Comparison of ENCODE assay signal across 17 cellular contexts in the genomic region with DNA sequence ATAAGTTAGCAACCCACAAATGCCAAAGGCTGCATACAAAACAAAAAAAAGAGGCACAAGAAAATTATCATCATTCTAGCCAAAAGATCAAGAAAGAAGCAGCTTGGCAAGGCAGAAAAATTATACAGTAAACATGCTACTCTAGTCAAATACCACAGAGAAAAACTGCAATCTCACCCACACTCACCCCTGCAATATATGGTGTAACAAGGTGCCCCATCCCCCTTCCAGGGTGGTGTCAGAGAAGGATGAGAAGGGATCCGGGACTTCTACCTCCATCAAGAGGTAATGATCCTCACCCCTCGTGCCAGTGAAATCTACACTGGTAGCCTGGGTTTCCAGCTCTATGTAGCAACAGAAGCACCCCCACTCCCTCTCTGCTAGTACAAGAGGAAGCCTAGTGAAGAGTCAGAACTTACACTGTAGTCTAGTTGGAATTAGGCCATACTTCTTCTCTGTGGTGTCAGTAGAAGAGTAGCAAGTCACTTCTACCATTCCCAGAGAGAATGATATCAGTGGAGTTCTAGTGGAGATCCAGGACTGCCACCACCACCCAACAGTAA. TPM values are rescaled to one million over a fixed set of nuclear protein-coding genes. Genes with fewer than 3 reads are reported as not detected.
DNase-seq lines count a peak whose midpoint lies in the region; ATAC-seq and TF ChIP-seq lines count a peak whose summit lies in the region.
"Had no signal": no experiment of that assay in that cellular context is flagged by ENCODE, and none has a peak within 500 bp of the region (broad histone marks: within the 10 kb centered on the region; RNA-seq: fewer than 3 reads in every experiment).

No MANE protein-coding gene starts in this region.

- peak; percentile 35 to 71 for DNase-seq in HL-60 (ENCODE audit: low read depth in 1 of 2, low spot score in 1 of 2)
- DNase-seq in NOMO-1 treated with DMSO at 0.1 percent for 48 hours (lab: John Stamatoyannopoulos, UW; ENCODE audit: unreplicated experiment) = peak; percentile 49
- DNase-seq in UCSD-AML1 (lab: John Stamatoyannopoulos, UW; ENCODE audit: unreplicated experiment) = peak; percentile 8
- peak in 1 of 2 donors; percentile 37 for DNase-seq in upper lobe of left lung
- DNase-seq in epidermal melanocyte (ENCODE audit: insufficient read length, low spot score) = no peak
- DNase-seq in GM13977 (ENCODE audit: low spot score) = no peak
- DNase-seq in MCF 10A (ENCODE audit: unreplicated experiment) = no peak
- DNase-seq: DMS 273 treated with DMSO at 0.1 percent for 48 hours, EL, NCI-H1048, NCI-H146, NCI-H2107, NCI-H226, NCI-H526 treated with DMSO at 0.1 percent for 48 hours, Peyer's patch, Right ventricle myocardium superior, SW 1271 had no signal

- CTCF ChIA-PET in MCF 10A (lab: Yijun Ruan, JAX) = no interaction called here

- WGBS in upper lobe of left lung, 2 donors = 77 to 100% methylated on average over 2 of the region's 2 CpGs

- TF ChIP-seq POLR2A in upper lobe of left lung (IDR thresholded peaks at IDR 0.05) = no peak

- H3K4me3 Mint-ChIP-seq in MCF 10A (ENCODE audit: unreplicated experiment) = no peak overlapping the region

- in situ Hi-C loops in GM13977 (cut with MboI; ENCODE audit: low pct_unique_long_range_greater_than_20kb, low sequenced_read_pairs, unreplicated experiment) = no loop called here

- H3K27ac Mint-ChIP-seq in MCF 10A (ENCODE audit: low read depth, unreplicated experiment) = no peak overlapping the region

- H3K4me3 ChIP-seq in HL-60 (replicated peaks; ENCODE audit: insufficient read depth, low read length) (no peak overlapping the region), upper lobe of left lung (no peak overlapping the region)
- H3K4me3 ChIP-seq: Peyer's patch had no signal

- no peaks in the 10 kb centered on the region for H3K36me3 Mint-ChIP-seq in MCF 10A (ENCODE audit: insufficient read depth, unreplicated experiment)

- TF ChIP-seq EP300 in upper lobe of left lung (IDR thresholded peaks at IDR 0.05) = no peak

- no TSS peak for BruUV-seq in MCF 10A (replicated peaks; lab: Mats Ljungman, UMichigan)

- no peaks in the 10 kb centered on the region for H3K9me3 ChIP-seq in upper lobe of left lung
- H3K9me3 ChIP-seq: Peyer's patch had no signal

- H3K4me1 ChIP-seq in upper lobe of left lung = no peaks in the 10 kb centered on the region
- H3K4me1 ChIP-seq: Peyer's patch had no signal

- TF ChIP-seq CTCF in HL-60 (IDR thresholded peaks at IDR 0.05; ENCODE audit: insufficient read depth, low read length) (no peak), upper lobe of left lung (IDR thresholded peaks at IDR 0.05) (no peak), GM13977 (IDR thresholded peaks at IDR 0.05; ENCODE audit: extremely low read depth, insufficient read depth, missing control alignments) (no peak), MCF 10A (IDR thresholded peaks at IDR 0.05; ENCODE audit: unreplicated experiment) (no peak)

- H3K9me3 Mint-ChIP-seq in MCF 10A (ENCODE audit: unreplicated experiment) = no peaks in the 10 kb centered on the region

- POLR2A ChIA-PET in MCF 10A (lab: Yijun Ruan, JAX) = no interaction called here

- peak; percentile 55 to 70 for ATAC-seq in upper lobe of left lung (ENCODE audit: low FRiP score in 2 of 2)

- H3K27me3 ChIP-seq in HL-60 (ENCODE audit: insufficient read depth, poor library complexity, severe bottlenecking) (no peaks in the 10 kb centered on the region), upper lobe of left lung (no peaks in the 10 kb centered on the region)
- H3K27me3 ChIP-seq: Peyer's patch had no signal

- H3K36me3 ChIP-seq in upper lobe of left lung = no peaks in the 10 kb centered on the region
- H3K36me3 ChIP-seq: Peyer's patch had no signal

- peaks cover 12% of the 10 kb centered on the region for H3K27me3 Mint-ChIP-seq in MCF 10A (ENCODE audit: insufficient read depth, unreplicated experiment)

- H3K27ac ChIP-seq in HL-60 (replicated peaks) (peak overlapping the region; percentile 74), upper lobe of left lung (peak overlapping the region in 2 of 4 donors; percentile 0 to 69)
- H3K27ac ChIP-seq: Peyer's patch had no signal

- intact Hi-C loops in MCF 10A (cut with micrococcal nuclease) = no loop called here

- H3K4me1 Mint-ChIP-seq in MCF 10A (ENCODE audit: insufficient read depth, unreplicated experiment) = peaks cover 5% of the 10 kb centered on the region

RNA-seq across cellular contexts. Expression of gene SLCO4C1, which starts 18.9 kb away (rescaled TPM):
- 10 to 100 TPM in 5 of 6 donors, 1 to 10 TPM in 1; 5.5 to 47.3 (median 21.3) TPM for total RNA-seq in upper lobe of left lung
- not detected in 2 replicates for total RNA-seq in MCF 10A (2022)

Comparison
In these comparisons a context has a peak if more than half of its experiments do, and no peak if none do; other contexts are left out.
1. DNase-seq: peak in HL-60 (2 of 2), NOMO-1 treated with DMSO at 0.1 percent for 48 hours (single experiment) and UCSD-AML1 (single experiment); none in epidermal melanocyte (single experiment), GM13977 (single experiment) and MCF 10A (single experiment).